ENCODE assay signal across 11 cellular contexts in genomic region chr5:173885481-173886010, GRCh38. TPM values are rescaled to one million over a fixed set of nuclear protein-coding genes. Genes with fewer than 3 reads are reported as not detected.
A peak's percentile ranks its signal among the peaks of the same experiment; 100 is the strongest.
DNase-seq lines count a peak whose midpoint lies in the region; ATAC-seq and TF ChIP-seq lines count a peak whose summit lies in the region.
"Had no signal": no experiment of that assay in that cellular context is flagged by ENCODE, and none has a peak within 500 bp of the region (broad histone marks: within the 10 kb centered on the region; RNA-seq: fewer than 3 reads in every experiment).

No MANE protein-coding gene starts in this region.

- H3K4me3 ChIP-seq in HCT116 (replicated peaks in 1 of 2; ENCODE audit: low read depth in 1 of 2, low read length in 2 of 2) = no peak overlapping the region
- H3K4me3 ChIP-seq: adrenal gland, neural progenitor cell had no signal

- H3K4me1 ChIP-seq in HCT116 (ENCODE audit: control insufficient read depth in 1 of 2, insufficient read depth in 2 of 2, low read length in 2 of 2) = peaks cover 0 to 38% of the 10 kb centered on the region in 2 experiments; a peak in 2 of 4 replicates
- H3K4me1 ChIP-seq: neural progenitor cell had no signal

- H2AFZ ChIP-seq in HCT116 (ENCODE audit: low read depth, low read length, poor library complexity, severe bottlenecking) = peak overlapping the region; percentile 31
- H2AFZ ChIP-seq: neural progenitor cell had no signal

- peak overlapping the region; percentile 91 to 99 (median 94) for H3K27ac Mint-ChIP-seq in CD14-positive monocyte
- peak overlapping the region; percentile 19 for H3K27ac Mint-ChIP-seq in activated CD4-positive, alpha-beta memory T cell treated with anti-CD3 and anti-CD28 coated beads for 36 hours
- H3K27ac Mint-ChIP-seq: neural progenitor cell had no signal

- peaks cover 6 to 8% of the 10 kb centered on the region in 2 donors for H3K36me3 Mint-ChIP-seq in CD14-positive monocyte
- peaks cover 4% of the 10 kb centered on the region for H3K36me3 Mint-ChIP-seq in activated CD4-positive, alpha-beta memory T cell treated with anti-CD3 and anti-CD28 coated beads for 36 hours
- H3K36me3 Mint-ChIP-seq: neural progenitor cell had no signal

- no peaks in the 10 kb centered on the region for H3K9me3 ChIP-seq in HCT116 (ENCODE audit: control insufficient read depth in 1 of 2, insufficient read depth in 1 of 2, low read depth in 1 of 2, low read length in 2 of 2)
- H3K9me3 ChIP-seq: adrenal gland had no signal

- H4K20me1 ChIP-seq in HCT116 (ENCODE audit: insufficient read depth) = no peaks in the 10 kb centered on the region

- H3K9ac ChIP-seq in HCT116 (ENCODE audit: low read length) = no peak overlapping the region
- H3K9ac ChIP-seq: neural progenitor cell had no signal

- H3K27me3 Mint-ChIP-seq in CD14-positive monocyte (ENCODE audit: low read depth in 3 of 3) = no peaks in the 10 kb centered on the region
- no peaks in the 10 kb centered on the region for H3K27me3 Mint-ChIP-seq in activated CD4-positive, alpha-beta memory T cell treated with anti-CD3 and anti-CD28 coated beads for 36 hours

- RAD21 ChIA-PET in HCT116 (lab: Charles Lee; ENCODE audit: low non-redundant PET in 1 of 2, low total read pairs in 2 of 2, uncharacterized antibody in 2 of 2, unreplicated experiment in 2 of 2) = no interaction called here

- H3K4me2 ChIP-seq in HCT116 (ENCODE audit: low read length) = no peak overlapping the region
- H3K4me2 ChIP-seq: neural progenitor cell had no signal

- no peak for TF ChIP-seq RAD21 in HCT116 (IDR thresholded peaks at IDR 0.05; ENCODE audit: low read depth)

- TF ChIP-seq CTCF in CD14-positive monocyte (IDR thresholded peaks at IDR 0.05) (no peak), HCT116 (IDR thresholded peaks at IDR 0.05 in 2 of 3, conservative IDR thresholded peaks at IDR 0.05 in 1 of 3; ENCODE audit: borderline replicate concordance in 1 of 3, insufficient read depth in 1 of 3, low read depth in 2 of 3, low read length in 2 of 3) (no peak), GM20000 (IDR thresholded peaks at IDR 0.05; ENCODE audit: extremely low read depth, missing control alignments) (no peak)

- H3K36me3 ChIP-seq in HCT116 (ENCODE audit: control insufficient read depth in 1 of 2, insufficient read depth in 2 of 2, low read length in 2 of 2) = no peaks in the 10 kb centered on the region
- H3K36me3 ChIP-seq: adrenal gland, neural progenitor cell had no signal

- peaks cover 51% of the 10 kb centered on the region for H3K4me1 Mint-ChIP-seq in CD14-positive monocyte
- H3K4me1 Mint-ChIP-seq in activated CD4-positive, alpha-beta memory T cell treated with anti-CD3 and anti-CD28 coated beads for 36 hours (ENCODE audit: low read depth) = peaks cover 57% of the 10 kb centered on the region

- H3K9me3 Mint-ChIP-seq in CD14-positive monocyte = peaks cover 3 to 10% (median 6%) of the 10 kb centered on the region in 7 donors
- H3K9me3 Mint-ChIP-seq in activated CD4-positive, alpha-beta memory T cell treated with anti-CD3 and anti-CD28 coated beads for 36 hours = peaks cover 9% of the 10 kb centered on the region
- H3K9me3 Mint-ChIP-seq: neural progenitor cell had no signal

- CTCF ChIA-PET in HCT116 (lab: Charles Lee) = no interaction called here
- CTCF ChIA-PET in activated CD4-positive, alpha-beta memory T cell treated with anti-CD3 and anti-CD28 coated beads for 36 hours (lab: Charles Lee) = interaction anchor here (1.4 to 2.6 kb wide), 4 partner anchors 10 to 270 kb away, joined by 4 to 8 read pairs (median 4); partner anchors contain the start of gene BOD1

- H3K79me2 ChIP-seq in HCT116 (ENCODE audit: insufficient read depth, low read length) = no peaks in the 10 kb centered on the region

- H3K4me3 Mint-ChIP-seq in CD14-positive monocyte = peak overlapping the region; percentile 34 to 39
- H3K4me3 Mint-ChIP-seq in activated CD4-positive, alpha-beta memory T cell treated with anti-CD3 and anti-CD28 coated beads for 36 hours = no peak overlapping the region
- H3K4me3 Mint-ChIP-seq: neural progenitor cell had no signal

- BruUV-seq in HCT116 (replicated peaks; lab: Mats Ljungman, UMichigan) = no TSS peak

- POLR2A ChIA-PET in HCT116 (lab: Charles Lee) = interaction anchor here (0.7 kb wide), 1 partner anchor 15 kb away, joined by 3 read pairs; no protein-coding TSS in a partner anchor
- POLR2A ChIA-PET in activated CD4-positive, alpha-beta memory T cell treated with anti-CD3 and anti-CD28 coated beads for 36 hours (lab: Charles Lee) = no interaction called here

- intact Hi-C loops in CD14-positive monocyte (cut with micrococcal nuclease) = loop anchor here (5.0 to 10.0 kb wide), 2 partner anchors 37 to 81 kb away; no protein-coding TSS in a partner anchor
- intact Hi-C loops in HCT116 (cut with micrococcal nuclease) = loop anchor here (5.0 kb wide), 1 partner anchor 118 kb away; no protein-coding TSS in a partner anchor
- intact Hi-C loops in activated CD4-positive, alpha-beta memory T cell treated with anti-CD3 and anti-CD28 coated beads for 36 hours (cut with micrococcal nuclease) = loop anchor here (5.0 kb wide), 4 partner anchors 63 to 828 kb away; partner anchors contain the start of gene CREBRF

- no peak for TF ChIP-seq POLR2A in HCT116 (IDR thresholded peaks at IDR 0.05; ENCODE audit: borderline replicate concordance, extremely low read depth, insufficient read depth, insufficient read length)

- no peak for ATAC-seq in HCT116
- ATAC-seq in HG02610 (IDR thresholded peaks at IDR 0.05; ENCODE audit: unreplicated experiment) = no peak
- no peak for ATAC-seq in HG02973 (IDR thresholded peaks at IDR 0.05; ENCODE audit: unreplicated experiment)

- H3K27me3 ChIP-seq in HCT116 (ENCODE audit: insufficient read depth, low read length) = peaks cover 11% of the 10 kb centered on the region; the same call in 1 of the 2 replicates
- H3K27me3 ChIP-seq: adrenal gland had no signal

- DNase-seq in CD14-positive monocyte (ENCODE audit: low spot score) (peak; percentile 90), HCT116 (ENCODE audit: low read depth, low spot score) (no peak), medulla oblongata (ENCODE audit: extremely low spot score) (peak; percentile 72), NCI-H69 (lab: John Stamatoyannopoulos, UW) (no peak), GM20000 (ENCODE audit: low spot score) (no peak)
- DNase-seq in activated CD4-positive, alpha-beta memory T cell treated with anti-CD3 and anti-CD28 coated beads for 36 hours = peak; percentile 21
- DNase-seq: NCI-H187 had no signal

- no peak overlapping the region for H3K27ac ChIP-seq in HCT116 (ENCODE audit: low read depth, low read length)
- H3K27ac ChIP-seq: neural progenitor cell had no signal

- H3K9me2 ChIP-seq in HCT116 (ENCODE audit: insufficient read depth) = no peaks in the 10 kb centered on the region

TF ChIP-seq in HCT116, 20 proteins besides CTCF, POLR2A, EP300 and RAD21:
- TF ChIP-seq EZH2 (IDR thresholded peaks at IDR 0.05) (no peak), ZFX (IDR thresholded peaks at IDR 0.05) (no peak), CBX3 (IDR thresholded peaks at IDR 0.05; ENCODE audit: low read depth) (no peak)

RNA-seq across cellular contexts. Expression of gene CPEB4, which starts 2.6 kb away (rescaled TPM):
- 10 to 100 TPM; 10.7 to 13.9 TPM for polyA plus RNA-seq in CD14-positive monocyte
- total RNA-seq in HCT116 (2021; ENCODE audit: unreplicated experiment) = 11.1 TPM
- 4.9 and 5.3 TPM in 2 replicates for polyA plus RNA-seq in HCT116 (2012)
- 10 to 100 TPM; 11.4 to 11.9 TPM for total RNA-seq in activated CD4-positive, alpha-beta memory T cell treated with anti-CD3 and anti-CD28 coated beads for 36 hours

Comparison
In these comparisons a context has a peak if more than half of its experiments do, and no peak if none do; other contexts are left out.
1. DNase-seq: peak in CD14-positive monocyte (single experiment), activated CD4-positive, alpha-beta memory T cell treated with anti-CD3 and anti-CD28 coated beads for 36 hours (single experiment) and medulla oblongata (single experiment); none in HCT116 (single experiment), NCI-H69 (single experiment) and GM20000 (single experiment).